ENCODE assay signal across 1 cellular context in the genomic region with DNA sequence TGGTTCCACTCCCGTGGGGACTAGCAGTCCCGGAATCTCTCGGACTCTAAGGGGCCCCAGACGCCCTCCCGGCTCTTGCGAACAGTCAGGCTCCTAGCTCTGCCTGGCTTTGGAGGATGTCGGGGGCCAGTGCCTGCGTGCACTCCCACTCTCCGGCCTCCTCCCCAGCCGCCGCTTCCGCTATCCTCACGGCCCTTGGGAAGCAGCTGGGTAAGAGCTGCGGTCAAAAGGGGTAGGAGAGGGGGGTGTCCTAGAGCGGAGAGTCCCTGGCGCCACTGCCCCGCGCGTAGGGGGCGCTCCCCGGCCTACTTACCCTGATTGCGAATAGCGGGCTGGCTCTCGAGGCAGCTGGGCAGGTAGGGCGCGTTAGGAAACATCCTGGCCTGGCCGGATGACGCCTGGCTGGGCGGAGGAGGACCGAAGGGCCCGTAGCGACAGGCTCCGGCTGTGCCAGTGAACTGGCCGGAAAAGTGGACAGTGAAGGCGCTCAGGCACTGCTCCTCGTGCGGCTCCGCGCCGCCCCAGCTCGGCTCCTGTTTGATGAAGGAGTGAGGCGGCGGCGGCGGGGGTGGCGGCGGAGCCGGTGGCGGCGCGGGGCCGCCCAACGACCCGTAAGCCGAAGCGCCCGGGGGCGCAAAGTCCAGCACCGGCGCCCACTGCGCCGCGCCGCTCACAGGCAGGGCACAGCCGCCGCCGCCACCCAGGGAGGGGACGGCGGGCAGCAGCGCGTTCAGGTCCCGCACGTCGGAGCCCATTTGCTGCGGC.
TF ChIP-seq lines count a peak whose summit lies in the region.

No MANE protein-coding gene starts in this region.

TF ChIP-seq in GM23338, 12 proteins besides CTCF, POLR2A, EP300 and RAD21 (continued from another document):
- TF ChIP-seq, protein P1, sequence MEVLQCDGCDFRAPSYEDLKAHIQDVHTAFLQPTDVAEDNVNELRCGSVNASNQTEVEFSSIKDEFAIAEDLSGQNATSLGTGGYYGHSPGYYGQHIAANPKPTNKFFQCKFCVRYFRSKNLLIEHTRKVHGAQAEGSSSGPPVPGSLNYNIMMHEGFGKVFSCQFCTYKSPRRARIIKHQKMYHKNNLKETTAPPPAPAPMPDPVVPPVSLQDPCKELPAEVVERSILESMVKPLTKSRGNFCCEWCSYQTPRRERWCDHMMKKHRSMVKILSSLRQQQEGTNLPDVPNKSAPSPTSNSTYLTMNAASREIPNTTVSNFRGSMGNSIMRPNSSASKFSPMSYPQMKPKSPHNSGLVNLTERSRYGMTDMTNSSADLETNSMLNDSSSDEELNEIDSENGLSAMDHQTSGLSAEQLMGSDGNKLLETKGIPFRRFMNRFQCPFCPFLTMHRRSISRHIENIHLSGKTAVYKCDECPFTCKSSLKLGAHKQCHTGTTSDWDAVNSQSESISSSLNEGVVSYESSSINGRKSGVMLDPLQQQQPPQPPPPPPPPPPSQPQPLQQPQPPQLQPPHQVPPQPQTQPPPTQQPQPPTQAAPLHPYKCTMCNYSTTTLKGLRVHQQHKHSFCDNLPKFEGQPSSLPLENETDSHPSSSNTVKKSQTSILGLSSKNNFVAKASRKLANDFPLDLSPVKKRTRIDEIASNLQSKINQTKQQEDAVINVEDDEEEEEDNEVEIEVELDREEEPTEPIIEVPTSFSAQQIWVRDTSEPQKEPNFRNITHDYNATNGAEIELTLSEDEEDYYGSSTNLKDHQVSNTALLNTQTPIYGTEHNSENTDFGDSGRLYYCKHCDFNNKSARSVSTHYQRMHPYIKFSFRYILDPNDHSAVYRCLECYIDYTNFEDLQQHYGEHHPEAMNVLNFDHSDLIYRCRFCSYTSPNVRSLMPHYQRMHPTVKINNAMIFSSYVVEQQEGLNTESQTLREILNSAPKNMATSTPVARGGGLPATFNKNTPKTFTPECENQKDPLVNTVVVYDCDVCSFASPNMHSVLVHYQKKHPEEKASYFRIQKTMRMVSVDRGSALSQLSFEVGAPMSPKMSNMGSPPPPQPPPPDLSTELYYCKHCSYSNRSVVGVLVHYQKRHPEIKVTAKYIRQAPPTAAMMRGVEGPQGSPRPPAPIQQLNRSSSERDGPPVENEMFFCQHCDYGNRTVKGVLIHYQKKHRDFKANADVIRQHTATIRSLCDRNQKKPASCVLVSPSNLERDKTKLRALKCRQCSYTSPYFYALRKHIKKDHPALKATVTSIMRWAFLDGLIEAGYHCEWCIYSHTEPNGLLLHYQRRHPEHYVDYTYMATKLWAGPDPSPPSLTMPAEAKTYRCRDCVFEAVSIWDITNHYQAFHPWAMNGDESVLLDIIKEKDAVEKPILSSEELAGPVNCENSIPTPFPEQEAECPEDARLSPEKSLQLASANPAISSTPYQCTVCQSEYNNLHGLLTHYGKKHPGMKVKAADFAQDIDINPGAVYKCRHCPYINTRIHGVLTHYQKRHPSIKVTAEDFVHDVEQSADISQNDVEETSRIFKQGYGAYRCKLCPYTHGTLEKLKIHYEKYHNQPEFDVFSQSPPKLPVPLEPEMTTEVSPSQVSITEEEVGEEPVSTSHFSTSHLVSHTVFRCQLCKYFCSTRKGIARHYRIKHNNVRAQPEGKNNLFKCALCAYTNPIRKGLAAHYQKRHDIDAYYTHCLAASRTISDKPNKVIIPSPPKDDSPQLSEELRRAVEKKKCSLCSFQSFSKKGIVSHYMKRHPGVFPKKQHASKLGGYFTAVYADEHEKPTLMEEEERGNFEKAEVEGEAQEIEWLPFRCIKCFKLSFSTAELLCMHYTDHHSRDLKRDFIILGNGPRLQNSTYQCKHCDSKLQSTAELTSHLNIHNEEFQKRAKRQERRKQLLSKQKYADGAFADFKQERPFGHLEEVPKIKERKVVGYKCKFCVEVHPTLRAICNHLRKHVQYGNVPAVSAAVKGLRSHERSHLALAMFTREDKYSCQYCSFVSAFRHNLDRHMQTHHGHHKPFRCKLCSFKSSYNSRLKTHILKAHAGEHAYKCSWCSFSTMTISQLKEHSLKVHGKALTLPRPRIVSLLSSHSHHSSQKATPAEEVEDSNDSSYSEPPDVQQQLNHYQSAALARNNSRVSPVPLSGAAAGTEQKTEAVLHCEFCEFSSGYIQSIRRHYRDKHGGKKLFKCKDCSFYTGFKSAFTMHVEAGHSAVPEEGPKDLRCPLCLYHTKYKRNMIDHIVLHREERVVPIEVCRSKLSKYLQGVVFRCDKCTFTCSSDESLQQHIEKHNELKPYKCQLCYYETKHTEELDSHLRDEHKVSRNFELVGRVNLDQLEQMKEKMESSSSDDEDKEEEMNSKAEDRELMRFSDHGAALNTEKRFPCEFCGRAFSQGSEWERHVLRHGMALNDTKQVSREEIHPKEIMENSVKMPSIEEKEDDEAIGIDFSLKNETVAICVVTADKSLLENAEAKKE (CRISPR knock-in tag; IDR thresholded peaks at IDR 0.05) = no peak
- no peak for TF ChIP-seq STAT1 (IDR thresholded peaks at IDR 0.05; ENCODE audit: unreplicated experiment)
- peak; percentile 97 for TF ChIP-seq EZH2 (IDR thresholded peaks at IDR 0.05; ENCODE audit: low read depth, unreplicated experiment)
- TF ChIP-seq EZH2phosphoT487 (IDR thresholded peaks at IDR 0.05; ENCODE audit: unreplicated experiment) = peak; percentile 51
